ENCODE assay signal across 8 cellular contexts in genomic region chr18:12391487-12392136, GRCh38. TPM values are rescaled to one million over a fixed set of nuclear protein-coding genes. Genes with fewer than 3 reads are reported as not detected.
DNase-seq lines count a peak whose midpoint lies in the region; ATAC-seq and TF ChIP-seq lines count a peak whose summit lies in the region.

No MANE protein-coding gene starts in this region.

- H3K27ac Mint-ChIP-seq in CD4-positive, alpha-beta memory T cell: no peak overlapping the region
- no peak overlapping the region for H3K27ac Mint-ChIP-seq in T-helper 2 cell treated with Interferon-gamma antibody and Interleukin-4, amounts not matched to agents 5 μg/mL and 100 μg/mL, for 36 hours
- H3K27ac Mint-ChIP-seq in immature natural killer cell: no peak overlapping the region

- no peak for TF ChIP-seq POLR2A in breast epithelium (IDR thresholded peaks at IDR 0.05)

- ATAC-seq in GM19351 (IDR thresholded peaks at IDR 0.05; ENCODE audit: unreplicated experiment) (peak; percentile 75), GM18870 (IDR thresholded peaks at IDR 0.05; ENCODE audit: unreplicated experiment) (no peak)

- CTCF ChIA-PET in CD4-positive, alpha-beta memory T cell (lab: Charles Lee; ENCODE audit: partially characterized antibody): interaction anchor here (0.7 to 6.0 kb wide), 21 partner anchors 9 to 768 kb away, joined by 3 to 57 read pairs (median 5); partner anchors contain the start of genes AFG3L2, CEP76 and PTPN2

- no peaks in the 10 kb centered on the region for H3K4me1 ChIP-seq in CD4-positive, alpha-beta memory T cell (ENCODE audit: insufficient read depth, low read length)
- no peaks in the 10 kb centered on the region for H3K4me1 ChIP-seq in breast epithelium

- TF ChIP-seq CTCF in breast epithelium (IDR thresholded peaks at IDR 0.05): peak; percentile 20 to 88 (median 85)

- no peaks in the 10 kb centered on the region for H3K36me3 Mint-ChIP-seq in CD4-positive, alpha-beta memory T cell
- H3K36me3 Mint-ChIP-seq in T-helper 2 cell treated with Interferon-gamma antibody and Interleukin-4, amounts not matched to agents 5 μg/mL and 100 μg/mL, for 36 hours (ENCODE audit: low read depth): no peaks in the 10 kb centered on the region
- no peaks in the 10 kb centered on the region for H3K36me3 Mint-ChIP-seq in immature natural killer cell

- H3K27me3 Mint-ChIP-seq in CD4-positive, alpha-beta memory T cell: peaks cover 5 to 12% of the 10 kb centered on the region in 2 donors
- peaks cover 7% of the 10 kb centered on the region for H3K27me3 Mint-ChIP-seq in T-helper 2 cell treated with Interferon-gamma antibody and Interleukin-4, amounts not matched to agents 5 μg/mL and 100 μg/mL, for 36 hours (ENCODE audit: low read depth)
- H3K27me3 Mint-ChIP-seq in immature natural killer cell (ENCODE audit: low read depth in 3 of 3): peaks cover 2 to 6% (median 5%) of the 10 kb centered on the region in 3 donors

- H3K9me3 ChIP-seq in CD4-positive, alpha-beta memory T cell (ENCODE audit: control insufficient read depth in 1 of 2, low read length in 2 of 2): no peaks in the 10 kb centered on the region
- H3K9me3 ChIP-seq in breast epithelium: no peaks in the 10 kb centered on the region

- no peak overlapping the region for H3K4me3 Mint-ChIP-seq in CD4-positive, alpha-beta memory T cell
- no peak overlapping the region for H3K4me3 Mint-ChIP-seq in T-helper 2 cell treated with Interferon-gamma antibody and Interleukin-4, amounts not matched to agents 5 μg/mL and 100 μg/mL, for 36 hours
- no peak overlapping the region for H3K4me3 Mint-ChIP-seq in immature natural killer cell

- no peaks in the 10 kb centered on the region for H3K36me3 ChIP-seq in CD4-positive, alpha-beta memory T cell (ENCODE audit: insufficient read depth, low read length)
- H3K36me3 ChIP-seq in breast epithelium: no peaks in the 10 kb centered on the region

- no peaks in the 10 kb centered on the region for H3K9me3 Mint-ChIP-seq in CD4-positive, alpha-beta memory T cell
- H3K9me3 Mint-ChIP-seq in T-helper 2 cell treated with Interferon-gamma antibody and Interleukin-4, amounts not matched to agents 5 μg/mL and 100 μg/mL, for 36 hours: no peaks in the 10 kb centered on the region
- no peaks in the 10 kb centered on the region for H3K9me3 Mint-ChIP-seq in immature natural killer cell

- no peaks in the 10 kb centered on the region for H3K27me3 ChIP-seq in CD4-positive, alpha-beta memory T cell (ENCODE audit: insufficient read depth, low read length)
- H3K27me3 ChIP-seq in breast epithelium: no peaks in the 10 kb centered on the region

- intact Hi-C loops in CD4-positive, alpha-beta memory T cell (cut with micrococcal nuclease): loop anchor here (1.0 to 5.0 kb wide), 5 partner anchors 269 to 543 kb away; partner anchors contain the start of genes CEP76 and PSMG2
- intact Hi-C loops in breast epithelium (cut with DNase I; ENCODE audit: low total_unique reads): loop anchor here (10.0 kb wide), 1 partner anchor 263 kb away; the partner anchor contains the start of gene SPIRE1

- H3K4me3 ChIP-seq in CD4-positive, alpha-beta memory T cell (ENCODE audit: low read length in 2 of 2): no peak overlapping the region
- H3K4me3 ChIP-seq in breast epithelium: no peak overlapping the region

- no peak overlapping the region for H3K27ac ChIP-seq in CD4-positive, alpha-beta memory T cell (ENCODE audit: low read depth, low read length)
- H3K27ac ChIP-seq in breast epithelium: no peak overlapping the region

- H3K4me1 Mint-ChIP-seq in CD4-positive, alpha-beta memory T cell: no peaks in the 10 kb centered on the region
- H3K4me1 Mint-ChIP-seq in T-helper 2 cell treated with Interferon-gamma antibody and Interleukin-4, amounts not matched to agents 5 μg/mL and 100 μg/mL, for 36 hours (ENCODE audit: low read depth): peaks cover 5% of the 10 kb centered on the region
- H3K4me1 Mint-ChIP-seq in immature natural killer cell: no peaks in the 10 kb centered on the region

- peak in 4 of 5 donors; percentile 45 to 52 (median 50) for DNase-seq in CD4-positive, alpha-beta memory T cell
- DNase-seq in M059J (ENCODE audit: low read depth): peak; percentile 59
- DNase-seq in T-helper 2 cell treated with Interferon-gamma antibody and Interleukin-4, amounts not matched to agents 5 μg/mL and 100 μg/mL, for 36 hours (ENCODE audit: low spot score): peak; percentile 37
- DNase-seq in breast epithelium (ENCODE audit: low spot score in 2 of 2): no peak
- peak; percentile 25 to 43 (median 41) for DNase-seq in immature natural killer cell
- peak in 2 of 3 donors; percentile 29 to 46 for DNase-seq in stimulated activated CD4-positive, alpha-beta T cell treated with anti-CD3 and anti-CD28 coated beads, Interleukin-12 subunit alpha, Interleukin-12 subunit beta, amount 100 ng/mL, for 48 hours (ENCODE audit: low read depth in 2 of 3, low spot score in 1 of 3)

- POLR2A ChIA-PET in CD4-positive, alpha-beta memory T cell (lab: Charles Lee; ENCODE audit: partially characterized antibody): no interaction called here

RNA-seq across cellular contexts. Expression of gene AFG3L2, which starts 14.6 kb away (rescaled TPM):
- 10 to 100 TPM; 31.4 to 33.1 TPM for total RNA-seq in CD4-positive, alpha-beta memory T cell
- polyA plus RNA-seq in CD4-positive, alpha-beta memory T cell: 10 to 100 TPM; 27.8 to 34.6 TPM
- 32.9 and 48.9 TPM in 2 replicates for total RNA-seq in M059J (2014; rRNA removed; shearing (Covaris generic))
- 10 to 100 TPM; 37.0 to 43.5 (median 42.7) TPM for total RNA-seq in breast epithelium
- polyA plus RNA-seq in immature natural killer cell: 10 to 100 TPM; 22.1 to 28.5 (median 27.8) TPM

RNA-seq across cellular contexts. Expression of gene PRELID3A, which starts 16.1 kb away (rescaled TPM):
- 1 to 10 TPM in 1 of 2 experiments, under 1 TPM in 1; 0.81 to 1.1 TPM for total RNA-seq in CD4-positive, alpha-beta memory T cell
- polyA plus RNA-seq in CD4-positive, alpha-beta memory T cell: not detected
- total RNA-seq in M059J (2014; rRNA removed; shearing (Covaris generic)): 0.91 and 3.1 TPM in 2 replicates
- 1 to 10 TPM; 2.4 to 3.9 (median 3.8) TPM for total RNA-seq in breast epithelium
- polyA plus RNA-seq in immature natural killer cell: not detected

Comparison
In these comparisons a context has a peak if more than half of its experiments do, and no peak if none do; other contexts are left out.
1. DNase-seq: peak in CD4-positive, alpha-beta memory T cell (4 of 5), M059J (single experiment), T-helper 2 cell treated with Interferon-gamma antibody and Interleukin-4, amounts not matched to agents 5 μg/mL and 100 μg/mL, for 36 hours (single experiment), immature natural killer cell (3 of 3) and stimulated activated CD4-positive, alpha-beta T cell treated with anti-CD3 and anti-CD28 coated beads, Interleukin-12 subunit alpha, Interleukin-12 subunit beta, amount 100 ng/mL, for 48 hours (2 of 3); none in breast epithelium (0 of 2).